8 cellular contexts compared by ENCODE assay signal in the genomic region with DNA sequence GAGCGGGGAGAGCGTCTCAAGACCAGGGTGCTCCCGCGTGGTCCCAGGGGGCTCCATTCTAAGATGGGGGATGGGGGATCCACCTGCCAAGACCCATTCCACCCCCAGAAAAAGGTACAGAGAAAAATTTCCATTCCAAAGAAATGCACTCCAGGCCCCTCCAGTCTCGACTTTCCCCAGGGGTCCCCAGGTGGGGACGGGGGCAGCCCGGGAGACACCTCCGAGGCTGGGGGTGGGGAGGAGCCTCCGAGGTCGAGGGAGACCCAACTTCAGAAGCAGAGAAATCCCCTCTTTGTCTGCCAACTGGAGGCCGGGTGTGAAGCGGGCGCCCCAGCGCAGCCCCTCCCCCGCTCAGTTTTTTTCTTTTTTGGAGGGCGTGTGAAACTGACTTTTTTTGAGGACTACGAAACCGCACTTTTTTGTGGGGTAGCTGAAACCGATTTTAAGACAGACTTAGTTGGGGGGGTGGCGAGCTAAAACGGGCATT.
DNase-seq lines count a peak whose midpoint lies in the region; ATAC-seq and TF ChIP-seq lines count a peak whose summit lies in the region.

No MANE protein-coding gene starts in this region.

- H3K9ac ChIP-seq in ES-I3 (ENCODE audit: low read depth, low read length) (peak overlapping the region; percentile 94), OCI-LY3 (ENCODE audit: low read length) (peak overlapping the region; percentile 90), iPS-15b (ENCODE audit: low read depth, low read length) (peak overlapping the region; percentile 88)

- H3K27me3 ChIP-seq in OCI-LY3 (ENCODE audit: low read depth, low read length) (no peaks in the 10 kb centered on the region), iPS-15b (ENCODE audit: control insufficient read depth, insufficient read depth, low read length) (no peaks in the 10 kb centered on the region)

- ATAC-seq in HG03039 (IDR thresholded peaks at IDR 0.05; ENCODE audit: unreplicated experiment): no peak
- ATAC-seq in HG03565 (IDR thresholded peaks at IDR 0.05; ENCODE audit: unreplicated experiment): no peak

- no peak overlapping the region for H2AFZ ChIP-seq in OCI-LY3 (ENCODE audit: low read depth, low read length)

- H3K4me1 ChIP-seq in ES-I3 (ENCODE audit: insufficient read depth, low read length) (no peaks in the 10 kb centered on the region), OCI-LY3 (ENCODE audit: low read length) (peaks cover 35% of the 10 kb centered on the region), iPS-15b (ENCODE audit: control insufficient read depth, insufficient read depth, low read length) (peaks cover 2% of the 10 kb centered on the region)

- peak overlapping the region; percentile 82 for H3K4me2 ChIP-seq in OCI-LY3 (ENCODE audit: low read length)

- peak overlapping the region; percentile 79 for H3K27ac ChIP-seq in OCI-LY3 (ENCODE audit: low read length)

- H3K36me3 ChIP-seq in ES-I3 (ENCODE audit: insufficient read depth, low read length): peaks cover 6% of the 10 kb centered on the region
- peaks cover 32% of the 10 kb centered on the region for H3K36me3 ChIP-seq in OCI-LY3 (replicated peaks; ENCODE audit: low read depth, low read length)
- peaks cover 36% of the 10 kb centered on the region for H3K36me3 ChIP-seq in iPS-15b (ENCODE audit: control insufficient read depth, insufficient read depth, low read length)

- H4K20me1 ChIP-seq in OCI-LY3 (ENCODE audit: insufficient read depth, low read length): peaks cover 48% of the 10 kb centered on the region

- peak; percentile 62 for DNase-seq in activated gamma-delta T cell treated with anti-CD3 and anti-CD28 coated beads, Interleukin-2, amount 50 U/mL, for 16 hours (ENCODE audit: low read depth)
- peak; percentile 61 for DNase-seq in stimulated activated CD4-positive, alpha-beta T cell treated with anti-CD3 and anti-CD28 coated beads, Interleukin-2, amount 100 ng/mL, for 4 hours (ENCODE audit: low read depth)
- no peak for DNase-seq in dedifferentiated amniotic fluid mesenchymal stem cell (ENCODE audit: extremely low spot score)

- H3K4me3 ChIP-seq in OCI-LY3 (ENCODE audit: low read length) (peak overlapping the region; percentile 83), iPS-15b (ENCODE audit: low read depth, low read length) (peak overlapping the region; percentile 74)

- peaks cover 62% of the 10 kb centered on the region for H3K79me2 ChIP-seq in OCI-LY3 (ENCODE audit: low read length)

- TF ChIP-seq CTCF in OCI-LY3 (IDR thresholded peaks at IDR 0.05; ENCODE audit: low read depth, low read length): no peak

- H3K9me3 ChIP-seq in ES-I3 (ENCODE audit: control insufficient read depth, insufficient read depth, low read length): no peaks in the 10 kb centered on the region
- no peaks in the 10 kb centered on the region for H3K9me3 ChIP-seq in OCI-LY3 (ENCODE audit: insufficient read depth, low read length)
- H3K9me3 ChIP-seq in iPS-15b (ENCODE audit: control insufficient read depth, insufficient read depth, low read length): no peaks in the 10 kb centered on the region
